In genomic region chr2:190534310-190535118, GRCh38 we compare ENCODE assay signal across 8 cellular contexts. TPM values are rescaled to one million over a fixed set of nuclear protein-coding genes. Genes with fewer than 3 reads are reported as not detected.
DNase-seq lines count a peak whose midpoint lies in the region; ATAC-seq and TF ChIP-seq lines count a peak whose summit lies in the region.

TSS of gene NEMP2 (minus strand) at chr2:190534722. CDS start at chr2:190534655, 67 bp downstream.

- TF ChIP-seq CTCF in AG04450 (IDR thresholded peaks at IDR 0.05; ENCODE audit: low read depth, low read length) (no peak), colonic mucosa (IDR thresholded peaks at IDR 0.05) (no peak)

- no peaks in the 10 kb centered on the region for H3K4me1 ChIP-seq in colonic mucosa

- POLR2A ChIA-PET in AG04450 (lab: Yijun Ruan, JAX) = interaction anchor here (0.6 to 1.2 kb wide), 3 partner anchors 12 to 346 kb away, joined by 3 to 6 read pairs (median 3); partner anchors contain the start of gene GLS

- H3K36me3 ChIP-seq in colonic mucosa = no peaks in the 10 kb centered on the region

- H3K9me3 ChIP-seq in AG04450 (ENCODE audit: control insufficient read depth, insufficient read depth, low read length) (no peaks in the 10 kb centered on the region), colonic mucosa (no peaks in the 10 kb centered on the region)

- DNase-seq in AG04450 (ENCODE audit: low read depth, low spot score) (no peak), NCI-H345 (lab: John Stamatoyannopoulos, UW) (peak; percentile 86), colonic mucosa (peak; percentile 83), left kidney (ENCODE audit: low read depth, low spot score) (peak; percentile 94)
- DNase-seq in activated CD4-positive, alpha-beta T cell treated with anti-CD3 and anti-CD28 coated beads for 4 hours = peak; percentile 74 to 78
- DNase-seq in stimulated activated CD4-positive, alpha-beta T cell treated with anti-CD3 and anti-CD28 coated beads, Interleukin-2, amount 100 ng/mL, for 48 hours = peak; percentile 68 to 76

- no peak within 1 kb of the TSS for H3K27ac ChIP-seq in AG04450 (ENCODE audit: low read depth, low read length)
- peak within 1 kb of the TSS; percentile 93 for H3K27ac ChIP-seq in colonic mucosa

- peak; percentile 65 for ATAC-seq in GM18861 (IDR thresholded peaks at IDR 0.05; ENCODE audit: unreplicated experiment)
- ATAC-seq in HG03095 (IDR thresholded peaks at IDR 0.05; ENCODE audit: unreplicated experiment) = peak; percentile 59

- H3K4me3 ChIP-seq in AG04450 (ENCODE audit: low read depth, low read length) = peak within 1 kb of the TSS; percentile 55
- peak within 1 kb of the TSS; percentile 76 for H3K4me3 ChIP-seq in colonic mucosa

- no peaks in the 10 kb centered on the region for H3K27me3 ChIP-seq in AG04450 (ENCODE audit: control insufficient read depth, insufficient read depth, low read length)
- H3K27me3 ChIP-seq in colonic mucosa = no peaks in the 10 kb centered on the region

- H3K9ac ChIP-seq in colonic mucosa (ENCODE audit: low read depth in 2 of 2, low read length in 2 of 2) = peak within 1 kb of the TSS; percentile 71 to 95

- intact Hi-C loops in colonic mucosa (cut with DNase I) = loop anchor here (5.0 kb wide), 1 partner anchor 118 kb away; no protein-coding TSS in a partner anchor

- CTCF ChIA-PET in AG04450 (lab: Charles Lee) = interaction anchor here (1.2 kb wide), 1 partner anchor 446 kb away, joined by 5 read pairs; no protein-coding TSS in a partner anchor

RNA-seq across cellular contexts. Expression of gene NEMP2, which starts in this region (rescaled TPM):
- polyA plus RNA-seq in AG04450 (2011; rRNA removed) = 3.5 and 7.3 TPM in 2 replicates
- 7.5 and 7.9 TPM in 2 replicates for polyA minus RNA-seq in AG04450 (2011; rRNA and poly(A)+ RNA removed)
- total RNA-seq in colonic mucosa = 1 to 10 TPM; 3.6 to 5.1 TPM
